19 cellular contexts compared by ENCODE assay signal in genomic region chr7:139111147-139111546, GRCh38. TPM values are rescaled to one million over a fixed set of nuclear protein-coding genes. Genes with fewer than 3 reads are reported as not detected.
DNase-seq lines count a peak whose midpoint lies in the region; ATAC-seq and TF ChIP-seq lines count a peak whose summit lies in the region.
"Had no signal": no experiment of that assay in that cellular context is flagged by ENCODE, and none has a peak within 500 bp of the region (broad histone marks: within the 10 kb centered on the region; RNA-seq: fewer than 3 reads in every experiment).

No MANE protein-coding gene starts in this region.

- H3K4me3 Mint-ChIP-seq in activated naive CD4-positive, alpha-beta T cell treated with anti-CD3 and anti-CD28 coated beads for 36 hours: peak overlapping the region; percentile 65
- H3K4me3 Mint-ChIP-seq in effector memory CD8-positive, alpha-beta T cell: peak overlapping the region; percentile 63 to 100
- H3K4me3 Mint-ChIP-seq in stimulated activated naive CD8-positive, alpha-beta T cell treated with anti-CD3 and anti-CD28 coated beads, Interleukin-15, amount 100 ng/mL, for 72 hours: peak overlapping the region; percentile 58 to 75

- H3K4me1 Mint-ChIP-seq in activated naive CD4-positive, alpha-beta T cell treated with anti-CD3 and anti-CD28 coated beads for 36 hours (ENCODE audit: low read depth): peaks cover 47% of the 10 kb centered on the region
- peaks cover 23 to 27% of the 10 kb centered on the region in 2 donors for H3K4me1 Mint-ChIP-seq in effector memory CD8-positive, alpha-beta T cell (ENCODE audit: low read depth in 2 of 2)
- H3K4me1 Mint-ChIP-seq in stimulated activated naive CD8-positive, alpha-beta T cell treated with anti-CD3 and anti-CD28 coated beads, Interleukin-15, amount 100 ng/mL, for 72 hours: peaks cover 23% of the 10 kb centered on the region

- DNase-seq in activated naive CD4-positive, alpha-beta T cell treated with anti-CD3 and anti-CD28 coated beads for 36 hours: no peak
- DNase-seq in activated naive CD4-positive, alpha-beta T cell (lab: John Stamatoyannopoulos, UW): no peak
- DNase-seq in effector memory CD8-positive, alpha-beta T cell: no peak
- DNase-seq in stimulated activated naive CD8-positive, alpha-beta T cell treated with anti-CD3 and anti-CD28 coated beads, Interleukin-15, amount 100 ng/mL, for 72 hours: no peak
- DNase-seq in A673 (ENCODE audit: low spot score) (no peak), left ventricle myocardium superior (no peak)
- DNase-seq: activated CD4-positive, CD25-positive, alpha-beta regulatory T cell; foreskin melanocyte; GDM1; MG63; midbrain; NCI-H1930; ovary; sigmoid colon; stimulated activated CD4-positive, alpha-beta T cell treated with anti-CD3 and anti-CD28 coated beads, Interleukin-1b, Interleukin-23, amount 100 ng/mL, for 48 hours had no signal

- H3K4me1 ChIP-seq in A673 (ENCODE audit: insufficient read depth, low read length, poor library complexity, severe bottlenecking): peaks cover 7% of the 10 kb centered on the region

- BruUV-seq in A673 (replicated peaks; lab: Mats Ljungman, UMichigan): no TSS peak

- H3K36me3 ChIP-seq in A673 (ENCODE audit: insufficient read depth, low read length, poor library complexity, severe bottlenecking): no peaks in the 10 kb centered on the region
- H3K36me3 ChIP-seq: ovary, sigmoid colon had no signal

- no peak overlapping the region for H3K4me3 ChIP-seq in A673 (ENCODE audit: low read depth, low read length, poor library complexity, severe bottlenecking)
- H3K4me3 ChIP-seq: GM12878, MG63, ovary, sigmoid colon had no signal

- no peak for ATAC-seq in effector memory CD8-positive, alpha-beta T cell (replicated peaks)
- ATAC-seq in stimulated activated naive CD8-positive, alpha-beta T cell treated with anti-CD3 and anti-CD28 coated beads, Interleukin-15, amount 100 ng/mL, for 72 hours: no peak
- no peak for ATAC-seq in HG03432 (IDR thresholded peaks at IDR 0.05; ENCODE audit: unreplicated experiment)
- no peak for ATAC-seq in left ventricle myocardium superior
- ATAC-seq: GM12878, Right ventricle myocardium inferior had no signal

- CTCF ChIA-PET in activated naive CD4-positive, alpha-beta T cell treated with anti-CD3 and anti-CD28 coated beads for 36 hours (lab: Charles Lee): interaction anchor here (1.0 to 2.6 kb wide), 3 partner anchors 14 to 36 kb away, joined by 3 to 7 read pairs (median 5); no protein-coding TSS in a partner anchor
- CTCF ChIA-PET in A673 (lab: Charles Lee): no interaction called here

- H3K27ac ChIP-seq in VCaP: peak overlapping the region; percentile 97
- H3K27ac ChIP-seq in A673 (ENCODE audit: low read depth, low read length, poor library complexity, severe bottlenecking): no peak overlapping the region
- H3K27ac ChIP-seq: ovary had no signal

- H3K27me3 ChIP-seq in A673 (replicated peaks; ENCODE audit: insufficient read depth, low read depth, low read length, poor library complexity): no peaks in the 10 kb centered on the region
- H3K27me3 ChIP-seq: MG63, ovary, sigmoid colon had no signal

- H3K36me3 Mint-ChIP-seq in activated naive CD4-positive, alpha-beta T cell treated with anti-CD3 and anti-CD28 coated beads for 36 hours (ENCODE audit: low read depth): peaks cover 33% of the 10 kb centered on the region
- H3K36me3 Mint-ChIP-seq in effector memory CD8-positive, alpha-beta T cell (ENCODE audit: insufficient read depth): peaks cover 44% of the 10 kb centered on the region

- H3K27me3 Mint-ChIP-seq in activated naive CD4-positive, alpha-beta T cell treated with anti-CD3 and anti-CD28 coated beads for 36 hours (ENCODE audit: low read depth): no peaks in the 10 kb centered on the region
- H3K27me3 Mint-ChIP-seq in effector memory CD8-positive, alpha-beta T cell: no peaks in the 10 kb centered on the region
- H3K27me3 Mint-ChIP-seq in stimulated activated naive CD8-positive, alpha-beta T cell treated with anti-CD3 and anti-CD28 coated beads, Interleukin-15, amount 100 ng/mL, for 72 hours: no peaks in the 10 kb centered on the region

- TF ChIP-seq CTCF in VCaP (conservative IDR thresholded peaks at IDR 0.05) (no peak), A673 (conservative IDR thresholded peaks at IDR 0.05; ENCODE audit: low read depth, low read length) (no peak)

- no peaks in the 10 kb centered on the region for H3K9me3 ChIP-seq in A673 (ENCODE audit: low read depth, low read length, poor library complexity, severe bottlenecking)
- H3K9me3 ChIP-seq: MG63, ovary, sigmoid colon had no signal

- POLR2A ChIA-PET in A673 (lab: Charles Lee; ENCODE audit: low non-redundant PET): no interaction called here

- peaks cover 5% of the 10 kb centered on the region for H3K9me3 Mint-ChIP-seq in activated naive CD4-positive, alpha-beta T cell treated with anti-CD3 and anti-CD28 coated beads for 36 hours
- H3K9me3 Mint-ChIP-seq in effector memory CD8-positive, alpha-beta T cell: peaks cover 3 to 9% of the 10 kb centered on the region in 2 donors
- peaks cover 6 to 8% of the 10 kb centered on the region in 2 donors for H3K9me3 Mint-ChIP-seq in stimulated activated naive CD8-positive, alpha-beta T cell treated with anti-CD3 and anti-CD28 coated beads, Interleukin-15, amount 100 ng/mL, for 72 hours

- H3K27ac Mint-ChIP-seq in activated naive CD4-positive, alpha-beta T cell treated with anti-CD3 and anti-CD28 coated beads for 36 hours: peak overlapping the region; percentile 95
- H3K27ac Mint-ChIP-seq in effector memory CD8-positive, alpha-beta T cell: peak overlapping the region; percentile 97 to 100
- H3K27ac Mint-ChIP-seq in stimulated activated naive CD8-positive, alpha-beta T cell treated with anti-CD3 and anti-CD28 coated beads, Interleukin-15, amount 100 ng/mL, for 72 hours: peak overlapping the region; percentile 85 to 97

- intact Hi-C loops in activated naive CD4-positive, alpha-beta T cell treated with anti-CD3 and anti-CD28 coated beads for 36 hours (cut with micrococcal nuclease): loop anchor here (10.0 kb wide), 1 partner anchor 574 kb away; no protein-coding TSS in a partner anchor
- intact Hi-C loops in A673 (cut with micrococcal nuclease; ENCODE audit: unreplicated experiment): no loop called here
- intact Hi-C loops in left ventricle myocardium superior (cut with micrococcal nuclease): loop anchor here (10.0 kb wide), 1 partner anchor 124 kb away; the partner anchor contains the start of gene UBN2

RNA-seq across cellular contexts. Expression of gene ZC3HAV1, which starts 1.6 kb away (rescaled TPM):
- 100 to 1,000 TPM; 131 to 134 TPM for total RNA-seq in activated naive CD4-positive, alpha-beta T cell treated with anti-CD3 and anti-CD28 coated beads for 36 hours
- total RNA-seq in A673 (2021) (16.9 and 17.2 TPM in 2 replicates), left ventricle myocardium superior (7.1 TPM)
